8 cellular contexts compared by ENCODE assay signal in the genomic region with DNA sequence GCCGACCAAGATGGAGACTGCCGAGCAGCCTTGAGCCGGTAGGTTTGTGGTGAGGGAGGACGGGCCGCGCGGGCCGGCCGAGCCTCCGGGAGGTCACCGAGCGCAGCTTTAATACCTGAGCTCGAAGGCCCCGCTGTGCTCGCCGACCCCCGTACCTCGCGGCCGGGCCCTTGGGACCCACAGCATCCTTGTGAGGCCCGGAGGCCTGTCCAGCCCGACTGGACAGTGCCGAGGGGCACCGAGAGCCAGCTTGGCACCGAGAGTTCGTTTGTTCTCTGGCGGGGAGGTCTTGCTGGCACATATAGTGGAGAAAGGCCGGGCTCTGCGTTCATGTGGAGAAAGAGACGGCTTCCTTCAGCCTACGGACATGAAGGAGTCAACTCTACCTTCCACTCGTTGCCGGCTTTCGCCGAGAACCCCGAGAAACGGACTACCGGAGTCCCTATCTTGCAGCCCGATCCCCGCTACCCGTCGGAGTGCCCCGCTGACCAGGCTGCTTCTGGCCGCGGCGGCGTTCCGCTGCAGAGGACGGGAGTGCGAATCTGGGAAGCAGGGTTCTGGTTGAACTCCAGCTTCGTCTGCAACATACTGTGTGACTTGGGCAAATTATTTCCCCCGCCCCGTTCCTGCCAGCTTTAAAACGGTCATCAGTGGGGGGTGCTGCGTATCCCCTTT. TPM values are rescaled to one million over a fixed set of nuclear protein-coding genes. Genes with fewer than 3 reads are reported as not detected.
DNase-seq lines count a peak whose midpoint lies in the region; ATAC-seq, FAIRE-seq and TF ChIP-seq lines count a peak whose summit lies in the region.

No MANE protein-coding gene starts in this region.

- H4K20me1 ChIP-seq in hepatocyte (ENCODE audit: insufficient read depth, poor library complexity, severe bottlenecking): no peaks in the 10 kb centered on the region

- H3K27ac ChIP-seq in A549: peak overlapping the region; percentile 90 to 97
- H3K27ac ChIP-seq in hepatocyte: peak overlapping the region; percentile 88

- no peak for TF ChIP-seq RAD21 in A549 (conservative IDR thresholded peaks at IDR 0.05 in 1 of 2, IDR thresholded peaks at IDR 0.05 in 1 of 2)

- H3K4me3 ChIP-seq in A549 (peak overlapping the region; percentile 100), H7 (ENCODE audit: insufficient read depth, low read depth, low read length) (peak overlapping the region; percentile 99), hepatocyte (peak overlapping the region; percentile 95)

- CTCF ChIA-PET in A549 (lab: Yijun Ruan, JAX): interaction anchor here (0.6 to 31.0 kb wide), 23 partner anchors 8 to 1414 kb away, joined by 3 to 903 read pairs (median 9); partner anchors contain the start of genes C11orf21 and TSPAN32
- CTCF ChIA-PET in activated CD8-positive, alpha-beta T cell treated with anti-CD3 and anti-CD28 coated beads, Interleukin-2, amount 10 ng/mL, durations not matched to agents 7 days and 5 days (lab: Charles Lee): interaction anchor here (0.7 to 5.1 kb wide), 16 partner anchors 11 to 529 kb away, joined by 3 to 72 read pairs (median 4); partner anchors contain the start of genes C11orf21, CD81 and TSPAN32

- H3K36me3 ChIP-seq in H7 (replicated peaks; ENCODE audit: control insufficient read depth, insufficient read depth, low read length) (peaks cover 3% of the 10 kb centered on the region), hepatocyte (replicated peaks; ENCODE audit: insufficient read depth, low read depth) (no peaks in the 10 kb centered on the region)

- no peak for FAIRE-seq in A549 (lab: Jason Lieb, UNC)

- H3K4me1 Mint-ChIP-seq in activated CD8-positive, alpha-beta T cell treated with anti-CD3 and anti-CD28 coated beads, Interleukin-2, amount 10 ng/mL, durations not matched to agents 7 days and 5 days (ENCODE audit: low read depth): peaks cover 18% of the 10 kb centered on the region
- peaks cover 30% of the 10 kb centered on the region for H3K4me1 Mint-ChIP-seq in stimulated activated naive CD8-positive, alpha-beta T cell treated with anti-CD3 and anti-CD28 coated beads, Interleukin-15, amount 100 ng/mL, for 72 hours

- no peaks in the 10 kb centered on the region for H3K9me3 ChIP-seq in A549
- H3K9me3 ChIP-seq in hepatocyte (ENCODE audit: low read depth): no peaks in the 10 kb centered on the region

- H3K27me3 ChIP-seq in H7 (ENCODE audit: control insufficient read depth, insufficient read depth, low read length) (no peaks in the 10 kb centered on the region), hepatocyte (no peaks in the 10 kb centered on the region)

- peaks cover 22% of the 10 kb centered on the region for H3K79me2 ChIP-seq in hepatocyte

- H3K36me3 Mint-ChIP-seq in activated CD8-positive, alpha-beta T cell treated with anti-CD3 and anti-CD28 coated beads, Interleukin-2, amount 10 ng/mL, durations not matched to agents 7 days and 5 days (ENCODE audit: low read depth): peaks cover 11% of the 10 kb centered on the region

- TF ChIP-seq CTCF in A549 (IDR thresholded peaks at IDR 0.05) (no peak), hepatocyte (IDR thresholded peaks at IDR 0.05; ENCODE audit: poor library complexity) (no peak)

- ATAC-seq in A549 (peak; percentile 11 to 17; a peak in 5 of 6 replicates), GM19324 (IDR thresholded peaks at IDR 0.05; ENCODE audit: low FRiP score, unreplicated experiment) (no peak)
- ATAC-seq in activated CD8-positive, alpha-beta T cell treated with anti-CD3 and anti-CD28 coated beads, Interleukin-2, amount 10 ng/mL, durations not matched to agents 7 days and 5 days: no peak
- ATAC-seq in stimulated activated naive CD8-positive, alpha-beta T cell treated with anti-CD3 and anti-CD28 coated beads, Interleukin-15, amount 100 ng/mL, for 72 hours: no peak

- H3K9me2 ChIP-seq in hepatocyte (replicated peaks; ENCODE audit: insufficient read depth): no peaks in the 10 kb centered on the region

- H3K4me2 ChIP-seq in A549 (peak overlapping the region; percentile 96), hepatocyte (peak overlapping the region; percentile 94)

- TF ChIP-seq POLR2A in A549 (IDR thresholded peaks at IDR 0.05; ENCODE audit: low read length): peak; percentile 52

- peak overlapping the region; percentile 13 for H2AFZ ChIP-seq in hepatocyte

- H3K4me1 ChIP-seq in A549 (peaks cover 16% of the 10 kb centered on the region), hepatocyte (ENCODE audit: insufficient read depth) (peaks cover 21% of the 10 kb centered on the region)

- H3K4me3 Mint-ChIP-seq in activated CD8-positive, alpha-beta T cell treated with anti-CD3 and anti-CD28 coated beads, Interleukin-2, amount 10 ng/mL, durations not matched to agents 7 days and 5 days: peak overlapping the region; percentile 91
- H3K4me3 Mint-ChIP-seq in stimulated activated naive CD8-positive, alpha-beta T cell treated with anti-CD3 and anti-CD28 coated beads, Interleukin-15, amount 100 ng/mL, for 72 hours: peak overlapping the region; percentile 90 to 96

- WGBS in A549 (ENCODE audit: missing lambda C conversion rate): 4% methylated on average over 20 of the region's 55 CpGs
- 2% methylated on average over 55 of the region's 55 CpGs for WGBS in hepatocyte (ENCODE audit: low lambda C conversion rate, missing lambda C conversion rate)

- H3K9me3 Mint-ChIP-seq in activated CD8-positive, alpha-beta T cell treated with anti-CD3 and anti-CD28 coated beads, Interleukin-2, amount 10 ng/mL, durations not matched to agents 7 days and 5 days (ENCODE audit: insufficient read depth): no peaks in the 10 kb centered on the region
- no peaks in the 10 kb centered on the region for H3K9me3 Mint-ChIP-seq in stimulated activated naive CD8-positive, alpha-beta T cell treated with anti-CD3 and anti-CD28 coated beads, Interleukin-15, amount 100 ng/mL, for 72 hours

- POLR2A ChIA-PET in A549 (lab: Yijun Ruan, JAX): interaction anchor here (0.5 to 2.0 kb wide), 8 partner anchors 10 to 1475 kb away, joined by 3 to 26 read pairs (median 4); partner anchors contain the start of genes AP2A2, CD81 and KCNQ1OT1
- POLR2A ChIA-PET in activated CD8-positive, alpha-beta T cell treated with anti-CD3 and anti-CD28 coated beads, Interleukin-2, amount 10 ng/mL, durations not matched to agents 7 days and 5 days (lab: Charles Lee): interaction anchor here (0.6 to 4.0 kb wide), 9 partner anchors 8 to 99 kb away, joined by 3 to 36 read pairs (median 6); partner anchors contain the start of genes C11orf21, CD81 and TSPAN32

- H3K27me3 Mint-ChIP-seq in activated CD8-positive, alpha-beta T cell treated with anti-CD3 and anti-CD28 coated beads, Interleukin-2, amount 10 ng/mL, durations not matched to agents 7 days and 5 days (ENCODE audit: low read depth): no peaks in the 10 kb centered on the region
- no peaks in the 10 kb centered on the region for H3K27me3 Mint-ChIP-seq in stimulated activated naive CD8-positive, alpha-beta T cell treated with anti-CD3 and anti-CD28 coated beads, Interleukin-15, amount 100 ng/mL, for 72 hours

- DNase-seq in A549 (ENCODE audit: low read depth in 1 of 2, low spot score in 1 of 2) (no peak), H7 (no peak), hepatocyte (ENCODE audit: low spot score) (no peak), NCI-H2081 treated with DMSO at 0.1 percent for 48 hours (lab: John Stamatoyannopoulos, UW) (no peak), DMS114 treated with DMSO at 0.1 percent for 48 hours (lab: John Stamatoyannopoulos, UW; ENCODE audit: unreplicated experiment) (no peak)
- DNase-seq in activated CD8-positive, alpha-beta T cell treated with anti-CD3 and anti-CD28 coated beads, Interleukin-2, amount 10 ng/mL, durations not matched to agents 7 days and 5 days: no peak
- DNase-seq in stimulated activated naive CD8-positive, alpha-beta T cell treated with anti-CD3 and anti-CD28 coated beads, Interleukin-15, amount 100 ng/mL, for 72 hours: no peak

- peak overlapping the region; percentile 92 for H3K27ac Mint-ChIP-seq in activated CD8-positive, alpha-beta T cell treated with anti-CD3 and anti-CD28 coated beads, Interleukin-2, amount 10 ng/mL, durations not matched to agents 7 days and 5 days
- peak overlapping the region; percentile 95 to 99 for H3K27ac Mint-ChIP-seq in stimulated activated naive CD8-positive, alpha-beta T cell treated with anti-CD3 and anti-CD28 coated beads, Interleukin-15, amount 100 ng/mL, for 72 hours

- TF ChIP-seq EP300 in A549 (IDR thresholded peaks at IDR 0.05): no peak

RNA-seq across cellular contexts. Expression of gene TSSC4, which starts 0.3 kb away (rescaled TPM):
- 21.8 and 22.2 TPM in 2 replicates for polyA plus RNA-seq in A549 (2011; rRNA removed)
- 52.7 and 64.5 TPM in 2 replicates for polyA plus RNA-seq in A549 (2012; cell fraction: cytosol; rRNA removed)
- polyA plus RNA-seq in A549 (2012; cell fraction: nucleus; rRNA removed): 72.1 and 98.1 TPM in 2 replicates
- 45.1 to 45.8 TPM (median 45.5 TPM) in 3 replicates for polyA plus RNA-seq in A549 (2017; fragmentation: RNase III; extraction: RNeasy Plus Mini Kit Qiagen cat#74134 plus additional on column Dnase treatment)
- polyA minus RNA-seq in A549 (2011; rRNA and poly(A)+ RNA removed): 19.4 and 28.2 TPM in 2 replicates
- total RNA-seq in H7 (2014; rRNA removed; shearing (Covaris generic)): 60.5 and 62.5 TPM in 2 replicates
- total RNA-seq in activated CD8-positive, alpha-beta T cell treated with anti-CD3 and anti-CD28 coated beads, Interleukin-2, amount 10 ng/mL, durations not matched to agents 7 days and 5 days: 10 to 100 TPM; 45.3 to 49.4 TPM
- 31.4 and 33.8 TPM in 2 replicates for total RNA-seq in hepatocyte
- 68.5 and 85.4 TPM in 2 replicates for polyA plus RNA-seq in hepatocyte

RNA-seq across cellular contexts. Expression of gene CD81, which starts 23.8 kb away (rescaled TPM):
- polyA plus RNA-seq in A549 (2011; rRNA removed) (125 and 160 TPM in 2 replicates), A549 (2017; fragmentation: RNase III; extraction: RNeasy Plus Mini Kit Qiagen cat#74134 plus additional on column Dnase treatment) (247 to 256 TPM (median 251 TPM) in 3 replicates), hepatocyte (471 and 472 TPM in 2 replicates)
- 315 and 426 TPM in 2 replicates for polyA plus RNA-seq in A549 (2012; cell fraction: cytosol; rRNA removed)
- polyA plus RNA-seq in A549 (2012; cell fraction: nucleus; rRNA removed): 579 and 616 TPM in 2 replicates
- 300 and 345 TPM in 2 replicates for polyA minus RNA-seq in A549 (2011; rRNA and poly(A)+ RNA removed)
- total RNA-seq in H7 (2014; rRNA removed; shearing (Covaris generic)): 157 and 165 TPM in 2 replicates
- 100 to 1,000 TPM; 142 to 145 TPM for total RNA-seq in activated CD8-positive, alpha-beta T cell treated with anti-CD3 and anti-CD28 coated beads, Interleukin-2, amount 10 ng/mL, durations not matched to agents 7 days and 5 days
- total RNA-seq in hepatocyte: 216 and 233 TPM in 2 replicates

RNA-seq across cellular contexts. Expression of gene TRPM5, which starts 43.4 kb away (rescaled TPM):
- not detected in 2 replicates for polyA plus RNA-seq in A549 (2011; rRNA removed)
- polyA plus RNA-seq in A549 (2012; cell fraction: cytosol; rRNA removed): not detected in 2 replicates
- polyA plus RNA-seq in A549 (2012; cell fraction: nucleus; rRNA removed): 0.01 TPM in 1 of 2 replicates, not detected in the other
- not detected in 3 replicates for polyA plus RNA-seq in A549 (2017; fragmentation: RNase III; extraction: RNeasy Plus Mini Kit Qiagen cat#74134 plus additional on column Dnase treatment)
- polyA minus RNA-seq in A549 (2011; rRNA and poly(A)+ RNA removed): not detected in 2 replicates
- total RNA-seq in H7 (2014; rRNA removed; shearing (Covaris generic)): not detected in 2 replicates
- total RNA-seq in activated CD8-positive, alpha-beta T cell treated with anti-CD3 and anti-CD28 coated beads, Interleukin-2, amount 10 ng/mL, durations not matched to agents 7 days and 5 days: not detected
- 0.07 and 0.32 TPM in 2 replicates for total RNA-seq in hepatocyte
- 0.13 and 0.36 TPM in 2 replicates for polyA plus RNA-seq in hepatocyte

RNA-seq across cellular contexts. Expression of gene KCNQ1, which starts 43.9 kb away (rescaled TPM):
- 0.17 and 0.26 TPM in 2 replicates for polyA plus RNA-seq in A549 (2011; rRNA removed)
- polyA plus RNA-seq in A549 (2012; cell fraction: cytosol; rRNA removed): 0.05 and 0.14 TPM in 2 replicates
- polyA plus RNA-seq in A549 (2012; cell fraction: nucleus; rRNA removed): 0.09 and 0.49 TPM in 2 replicates
- 0.12 to 0.14 TPM (median 0.13 TPM) in 3 replicates for polyA plus RNA-seq in A549 (2017; fragmentation: RNase III; extraction: RNeasy Plus Mini Kit Qiagen cat#74134 plus additional on column Dnase treatment)
- polyA minus RNA-seq in A549 (2011; rRNA and poly(A)+ RNA removed): 0.15 TPM in 1 of 2 replicates, not detected in the other
- 0.18 and 0.48 TPM in 2 replicates for total RNA-seq in H7 (2014; rRNA removed; shearing (Covaris generic))
- 10 to 100 TPM; 20.4 to 26.0 TPM for total RNA-seq in activated CD8-positive, alpha-beta T cell treated with anti-CD3 and anti-CD28 coated beads, Interleukin-2, amount 10 ng/mL, durations not matched to agents 7 days and 5 days
- total RNA-seq in hepatocyte: 1.8 and 4.0 TPM in 2 replicates
- 4.9 and 6.4 TPM in 2 replicates for polyA plus RNA-seq in hepatocyte

Comparison
In these comparisons a context has a peak if more than half of its experiments do, and no peak if none do; other contexts are left out.
1. ATAC-seq: peak in A549 (2 of 2); none in activated CD8-positive, alpha-beta T cell treated with anti-CD3 and anti-CD28 coated beads, Interleukin-2, amount 10 ng/mL, durations not matched to agents 7 days and 5 days (single experiment), stimulated activated naive CD8-positive, alpha-beta T cell treated with anti-CD3 and anti-CD28 coated beads, Interleukin-15, amount 100 ng/mL, for 72 hours (single experiment) and GM19324 (single experiment).
2. Peak in every context shown above with its lines, with median percentiles within 50 percentile points of each other: H3K4me3 ChIP-seq.